In genomic region chr16:55418586-55418985, GRCh38 we compare ENCODE assay signal across 21 cellular contexts.
DNase-seq lines count a peak whose midpoint lies in the region; ATAC-seq, FAIRE-seq and TF ChIP-seq lines count a peak whose summit lies in the region.
"Had no signal": no experiment of that assay in that cellular context is flagged by ENCODE, and none has a peak within 500 bp of the region (broad histone marks: within the 10 kb centered on the region; RNA-seq: fewer than 3 reads in every experiment).

No MANE protein-coding gene starts in this region.

- CTCF ChIA-PET in T-cell (lab: Charles Lee) = no interaction called here

- intact Hi-C loops in lower leg skin (cut with DNase I; ENCODE audit: low total_unique reads) = no loop called here

- in situ Hi-C loops in brain microvascular endothelial cell (cut with HindIII; ENCODE audit: low pct_ligation_motif_present, low sequenced_read_pairs) = no loop called here

- DNase-seq in AG08396 (ENCODE audit: low spot score) (peak; percentile 24), HPDE6-E6E7 (ENCODE audit: extremely low spot score) (peak; percentile 21), brain microvascular endothelial cell (peak; percentile 18), kidney tubule cell (ENCODE audit: low spot score) (peak; percentile 2), NOMO-1 treated with DMSO at 0.1 percent for 48 hours (lab: John Stamatoyannopoulos, UW; ENCODE audit: unreplicated experiment) (no peak), lower leg skin (ENCODE audit: low spot score in 2 of 2) (no peak), T-cell (no peak), RCC 7860 (ENCODE audit: low spot score) (no peak)
- DNase-seq: activated CD8-positive, alpha-beta T cell treated with anti-CD3 and anti-CD28 coated beads for 36 hours; AML-193; DMS 273 treated with DMSO at 0.1 percent for 48 hours; NCI-H2029; NCI-H526 treated with DMSO at 0.1 percent for 48 hours; RPMI8226; stimulated activated naive CD4-positive, alpha-beta T cell had no signal

- no peaks in the 10 kb centered on the region for H3K9me3 Mint-ChIP-seq in T-cell
- H3K9me3 Mint-ChIP-seq: activated CD8-positive, alpha-beta T cell treated with anti-CD3 and anti-CD28 coated beads for 36 hours; activated T-helper 17 cell treated with anti-CD3 and anti-CD28 coated beads, Interleukin-2, amount 50 U/mL, for 72 hours; dendritic cell treated with granulocyte-macrophage colony-stimulating factor and Interleukin-4, amounts not matched to agents 40 ng/mL and 50 ng/mL, for 4 days had no signal

- no peaks in the 10 kb centered on the region for H3K36me3 Mint-ChIP-seq in T-cell

- H3K36me3 ChIP-seq in brain microvascular endothelial cell (replicated peaks) = no peaks in the 10 kb centered on the region
- H3K36me3 ChIP-seq: vagina had no signal

- H3K4me3 ChIP-seq in brain microvascular endothelial cell (ENCODE audit: low read depth, low read length) (no peak overlapping the region), lower leg skin (ENCODE audit: low read depth, poor library complexity, severe bottlenecking) (no peak overlapping the region)
- H3K4me3 ChIP-seq: skin epidermis, vagina had no signal

- H3K27ac Mint-ChIP-seq in T-cell = no peak overlapping the region
- H3K27ac Mint-ChIP-seq: activated CD8-positive, alpha-beta T cell treated with anti-CD3 and anti-CD28 coated beads for 36 hours; activated T-helper 17 cell treated with anti-CD3 and anti-CD28 coated beads, Interleukin-2, amount 50 U/mL, for 72 hours; dendritic cell treated with granulocyte-macrophage colony-stimulating factor and Interleukin-4, amounts not matched to agents 40 ng/mL and 50 ng/mL, for 4 days had no signal

- H3K4me1 Mint-ChIP-seq in T-cell = peaks cover 0 to 7% (median 4%) of the 10 kb centered on the region in 3 donors
- H3K4me1 Mint-ChIP-seq: activated T-helper 17 cell treated with anti-CD3 and anti-CD28 coated beads, Interleukin-2, amount 50 U/mL, for 72 hours had no signal

- H3K27ac ChIP-seq in brain microvascular endothelial cell = no peak overlapping the region
- H3K27ac ChIP-seq: skin epidermis, vagina had no signal

- POLR2A ChIA-PET in T-cell (lab: Charles Lee) = no interaction called here

- H3K27me3 Mint-ChIP-seq in T-cell = peaks cover 23 to 37% of the 10 kb centered on the region in 2 donors

- no peak for ATAC-seq in T-cell (replicated peaks in 1 of 4)
- ATAC-seq: activated CD8-positive, alpha-beta T cell treated with anti-CD3 and anti-CD28 coated beads for 36 hours; activated T-helper 17 cell treated with anti-CD3 and anti-CD28 coated beads, Interleukin-2, amount 50 U/mL, for 72 hours had no signal

- no peak overlapping the region for H3K4me3 Mint-ChIP-seq in T-cell
- H3K4me3 Mint-ChIP-seq: activated CD8-positive, alpha-beta T cell treated with anti-CD3 and anti-CD28 coated beads for 36 hours; activated T-helper 17 cell treated with anti-CD3 and anti-CD28 coated beads, Interleukin-2, amount 50 U/mL, for 72 hours; dendritic cell treated with granulocyte-macrophage colony-stimulating factor and Interleukin-4, amounts not matched to agents 40 ng/mL and 50 ng/mL, for 4 days had no signal

- no peaks in the 10 kb centered on the region for H3K27me3 ChIP-seq in brain microvascular endothelial cell (replicated peaks)
- H3K27me3 ChIP-seq: vagina had no signal

- FAIRE-seq in RCC 7860 (lab: Jason Lieb, UNC) = no peak
- FAIRE-seq: H54, TTC549 had no signal

- no peak for TF ChIP-seq CTCF in brain microvascular endothelial cell (IDR thresholded peaks at IDR 0.05; ENCODE audit: low read depth, low read length, missing control alignments)
- TF ChIP-seq CTCF in lower leg skin (IDR thresholded peaks at IDR 0.05) = no peak

- no peak for TF ChIP-seq POLR2A in lower leg skin (IDR thresholded peaks at IDR 0.05)

- WGBS in lower leg skin, 2 donors = 24 to 55% methylated on average over 2 of the region's 2 CpGs

Comparison
In these comparisons a context has a peak if more than half of its experiments do, and no peak if none do; other contexts are left out.
1. DNase-seq: peak in AG08396 (single experiment), HPDE6-E6E7 (single experiment), brain microvascular endothelial cell (single experiment) and kidney tubule cell (single experiment); none in NOMO-1 treated with DMSO at 0.1 percent for 48 hours (single experiment), lower leg skin (0 of 2), T-cell (0 of 34) and RCC 7860 (single experiment).